ENCODE assay signal across 13 cellular contexts in the genomic region with DNA sequence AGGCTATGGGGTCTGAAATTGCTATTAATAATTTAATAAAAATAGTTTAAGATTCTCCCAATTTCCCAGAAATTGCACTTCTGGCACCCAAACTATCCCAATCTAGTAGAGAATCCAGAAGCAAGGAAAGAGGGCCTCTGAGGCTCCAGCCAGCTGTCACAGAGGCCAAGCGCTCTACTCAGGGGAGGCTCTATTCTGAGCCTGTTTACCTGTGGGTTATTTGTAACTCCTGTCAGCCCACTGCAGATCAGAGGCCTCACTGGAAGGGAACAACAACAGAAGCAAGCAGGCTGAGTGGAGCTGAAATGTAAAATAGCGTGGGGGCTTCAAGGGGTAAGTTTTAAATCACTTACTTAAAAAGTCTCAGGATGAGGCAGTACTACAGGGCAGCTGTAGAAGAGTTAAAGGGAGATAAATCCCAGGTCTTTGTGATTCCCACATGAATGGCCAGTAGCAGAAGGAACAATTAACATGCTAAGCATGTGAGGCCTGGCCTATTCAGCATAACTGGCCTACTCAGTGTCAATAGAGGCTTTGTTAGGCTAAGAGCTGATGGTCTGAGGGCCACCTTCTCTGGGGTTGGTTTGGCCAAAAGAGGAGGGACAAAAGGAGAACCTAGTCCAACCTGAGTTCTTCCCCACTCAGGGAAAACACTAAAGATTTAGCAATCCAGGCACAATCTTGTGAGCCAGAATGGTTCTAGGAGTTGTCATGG. TPM values are rescaled to one million over a fixed set of nuclear protein-coding genes. Genes with fewer than 3 reads are reported as not detected.
DNase-seq lines count a peak whose midpoint lies in the region; ATAC-seq lines count a peak whose summit lies in the region.
"Had no signal": no experiment of that assay in that cellular context is flagged by ENCODE, and none has a peak within 500 bp of the region (broad histone marks: within the 10 kb centered on the region; RNA-seq: fewer than 3 reads in every experiment).

No MANE protein-coding gene starts in this region.

- no peaks in the 10 kb centered on the region for H3K27me3 ChIP-seq in layer of hippocampus (ENCODE audit: control insufficient read depth, insufficient read depth, low read length)

- no peaks in the 10 kb centered on the region for H3K4me1 Mint-ChIP-seq in activated naive CD4-positive, alpha-beta T cell treated with anti-CD3 and anti-CD28 coated beads for 36 hours (ENCODE audit: low read depth)

- DNase-seq in activated naive CD4-positive, alpha-beta T cell treated with anti-CD3 and anti-CD28 coated beads for 36 hours = no peak
- no peak for DNase-seq in activated naive CD4-positive, alpha-beta T cell treated with anti-CD3 and anti-CD28 coated beads, Interleukin-2, amount 50 U/mL, for 16 hours
- DNase-seq in anterior cingulate cortex (lab: John Stamatoyannopoulos, UW) = peak in 37 of 58 donors; percentile 7 to 87 (median 39)
- DNase-seq in substantia nigra (lab: John Stamatoyannopoulos, UW) = peak in 36 of 49 donors; percentile 10 to 84 (median 46)
- no peak for DNase-seq in stimulated activated CD8-positive, alpha-beta memory T cell treated with anti-CD3 and anti-CD28 coated beads, Interleukin-4, amount 100 ng/mL, for 48 hours
- DNase-seq: naive B cell, NCI-H2029, NCI-H82, T-helper 17 cell had no signal

- peak overlapping the region; percentile 56 for H3K27ac Mint-ChIP-seq in activated naive CD4-positive, alpha-beta T cell treated with anti-CD3 and anti-CD28 coated beads for 36 hours

- H3K9me3 Mint-ChIP-seq in activated naive CD4-positive, alpha-beta T cell treated with anti-CD3 and anti-CD28 coated beads for 36 hours = no peaks in the 10 kb centered on the region
- H3K9me3 Mint-ChIP-seq: naive B cell had no signal

- no peaks in the 10 kb centered on the region for H3K27me3 Mint-ChIP-seq in activated naive CD4-positive, alpha-beta T cell treated with anti-CD3 and anti-CD28 coated beads for 36 hours (ENCODE audit: low read depth)
- H3K27me3 Mint-ChIP-seq: naive B cell, T-helper 17 cell had no signal

- CTCF ChIA-PET in activated naive CD4-positive, alpha-beta T cell treated with anti-CD3 and anti-CD28 coated beads for 36 hours (lab: Charles Lee) = interaction anchor here (0.6 to 7.2 kb wide), 6 partner anchors 9 to 389 kb away, joined by 3 to 59 read pairs (median 4); no protein-coding TSS in a partner anchor

- no peak for ATAC-seq in GM19397 (IDR thresholded peaks at IDR 0.05; ENCODE audit: unreplicated experiment)
- no peak for ATAC-seq in GM18520 (IDR thresholded peaks at IDR 0.05; ENCODE audit: unreplicated experiment)
- ATAC-seq: T-helper 17 cell had no signal

- H3K36me3 Mint-ChIP-seq in activated naive CD4-positive, alpha-beta T cell treated with anti-CD3 and anti-CD28 coated beads for 36 hours (ENCODE audit: low read depth) = peaks cover 25% of the 10 kb centered on the region

- intact Hi-C loops in activated naive CD4-positive, alpha-beta T cell treated with anti-CD3 and anti-CD28 coated beads for 36 hours (cut with micrococcal nuclease) = no loop called here

- H3K27ac ChIP-seq in layer of hippocampus (ENCODE audit: low read depth, low read length) = peak overlapping the region; percentile 61
- H3K27ac ChIP-seq in substantia nigra (ENCODE audit: low read depth, low read length, poor library complexity, severe bottlenecking) = peak overlapping the region; percentile 76
- H3K27ac ChIP-seq: A549 had no signal

- H3K4me3 Mint-ChIP-seq in activated naive CD4-positive, alpha-beta T cell treated with anti-CD3 and anti-CD28 coated beads for 36 hours = no peak overlapping the region
- H3K4me3 Mint-ChIP-seq: naive B cell, T-helper 17 cell had no signal

RNA-seq across cellular contexts. Expression of gene ZNF687, which starts 12.8 kb away (rescaled TPM):
- total RNA-seq in activated naive CD4-positive, alpha-beta T cell treated with anti-CD3 and anti-CD28 coated beads for 36 hours = 10 to 100 TPM; 20.9 to 22.0 TPM

RNA-seq across cellular contexts. Expression of gene PI4KB, which starts 32.3 kb away (rescaled TPM):
- 10 to 100 TPM; 64.1 to 69.2 TPM for total RNA-seq in activated naive CD4-positive, alpha-beta T cell treated with anti-CD3 and anti-CD28 coated beads for 36 hours

RNA-seq across cellular contexts. Expression of gene PSMD4, which starts 40.4 kb away (rescaled TPM):
- total RNA-seq in activated naive CD4-positive, alpha-beta T cell treated with anti-CD3 and anti-CD28 coated beads for 36 hours = 100 to 1,000 TPM; 167 to 192 TPM

RNA-seq across cellular contexts. Expression of gene RFX5, which starts 52.1 kb away (rescaled TPM):
- total RNA-seq in activated naive CD4-positive, alpha-beta T cell treated with anti-CD3 and anti-CD28 coated beads for 36 hours = 10 to 100 TPM; 62.3 to 63.4 TPM

Comparison
In these comparisons a context has a peak if more than half of its experiments do, and no peak if none do; other contexts are left out.
1. DNase-seq: peak in anterior cingulate cortex (37 of 58) and substantia nigra (36 of 49); none in activated naive CD4-positive, alpha-beta T cell treated with anti-CD3 and anti-CD28 coated beads for 36 hours (single experiment), activated naive CD4-positive, alpha-beta T cell treated with anti-CD3 and anti-CD28 coated beads, Interleukin-2, amount 50 U/mL, for 16 hours (single experiment) and stimulated activated CD8-positive, alpha-beta memory T cell treated with anti-CD3 and anti-CD28 coated beads, Interleukin-4, amount 100 ng/mL, for 48 hours (single experiment).